1 cellular context compared by ENCODE assay signal in the genomic region with DNA sequence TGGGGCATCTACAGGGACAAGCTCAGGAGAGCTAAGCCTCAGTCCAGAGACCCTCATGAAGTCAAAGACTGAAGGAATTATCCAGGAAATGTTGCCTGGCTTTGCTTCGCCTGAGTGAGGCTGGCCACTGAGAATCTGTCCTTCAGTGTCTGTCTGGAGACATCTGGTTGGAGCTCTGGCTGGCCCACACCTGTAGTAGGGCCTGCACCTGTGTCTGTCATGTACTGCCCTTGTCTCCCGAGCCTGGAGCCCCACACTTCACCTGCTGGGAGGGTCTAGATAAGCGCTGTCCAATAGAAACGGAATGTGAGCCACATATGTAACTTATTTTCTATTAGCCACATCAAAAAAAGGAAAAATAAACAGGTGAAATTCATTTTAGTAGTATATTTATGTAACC.
TF ChIP-seq lines count a peak whose summit lies in the region.

No MANE protein-coding gene starts in this region.

TF ChIP-seq in HCT116, 20 proteins besides CTCF, POLR2A, EP300 and RAD21:
- TF ChIP-seq, protein P1, sequence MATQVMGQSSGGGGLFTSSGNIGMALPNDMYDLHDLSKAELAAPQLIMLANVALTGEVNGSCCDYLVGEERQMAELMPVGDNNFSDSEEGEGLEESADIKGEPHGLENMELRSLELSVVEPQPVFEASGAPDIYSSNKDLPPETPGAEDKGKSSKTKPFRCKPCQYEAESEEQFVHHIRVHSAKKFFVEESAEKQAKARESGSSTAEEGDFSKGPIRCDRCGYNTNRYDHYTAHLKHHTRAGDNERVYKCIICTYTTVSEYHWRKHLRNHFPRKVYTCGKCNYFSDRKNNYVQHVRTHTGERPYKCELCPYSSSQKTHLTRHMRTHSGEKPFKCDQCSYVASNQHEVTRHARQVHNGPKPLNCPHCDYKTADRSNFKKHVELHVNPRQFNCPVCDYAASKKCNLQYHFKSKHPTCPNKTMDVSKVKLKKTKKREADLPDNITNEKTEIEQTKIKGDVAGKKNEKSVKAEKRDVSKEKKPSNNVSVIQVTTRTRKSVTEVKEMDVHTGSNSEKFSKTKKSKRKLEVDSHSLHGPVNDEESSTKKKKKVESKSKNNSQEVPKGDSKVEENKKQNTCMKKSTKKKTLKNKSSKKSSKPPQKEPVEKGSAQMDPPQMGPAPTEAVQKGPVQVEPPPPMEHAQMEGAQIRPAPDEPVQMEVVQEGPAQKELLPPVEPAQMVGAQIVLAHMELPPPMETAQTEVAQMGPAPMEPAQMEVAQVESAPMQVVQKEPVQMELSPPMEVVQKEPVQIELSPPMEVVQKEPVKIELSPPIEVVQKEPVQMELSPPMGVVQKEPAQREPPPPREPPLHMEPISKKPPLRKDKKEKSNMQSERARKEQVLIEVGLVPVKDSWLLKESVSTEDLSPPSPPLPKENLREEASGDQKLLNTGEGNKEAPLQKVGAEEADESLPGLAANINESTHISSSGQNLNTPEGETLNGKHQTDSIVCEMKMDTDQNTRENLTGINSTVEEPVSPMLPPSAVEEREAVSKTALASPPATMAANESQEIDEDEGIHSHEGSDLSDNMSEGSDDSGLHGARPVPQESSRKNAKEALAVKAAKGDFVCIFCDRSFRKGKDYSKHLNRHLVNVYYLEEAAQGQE (IDR thresholded peaks at IDR 0.05; ENCODE audit: low read depth) = no peak
- TF ChIP-seq EZH2 (IDR thresholded peaks at IDR 0.05) (no peak), SRF (IDR thresholded peaks at IDR 0.05; ENCODE audit: low read depth) (no peak), YY1 (IDR thresholded peaks at IDR 0.05; ENCODE audit: extremely low read depth, insufficient replicate concordance, low read depth, low read length) (no peak), TCF7L2 (IDR thresholded peaks at IDR 0.05; ENCODE audit: borderline replicate concordance, extremely low read depth, insufficient read depth, insufficient read length) (no peak), POLR2AphosphoS5 (IDR thresholded peaks at IDR 0.05; ENCODE audit: low read depth, low read length) (no peak), EGR1 (IDR thresholded peaks at IDR 0.05; ENCODE audit: low read depth) (no peak), ZFX (IDR thresholded peaks at IDR 0.05) (no peak), CEBPB (IDR thresholded peaks at IDR 0.05; ENCODE audit: low read depth) (no peak), ZNF274 (IDR thresholded peaks at IDR 0.05; ENCODE audit: low read depth, low read length) (no peak), SP1 (IDR thresholded peaks at IDR 0.05; ENCODE audit: low read depth) (no peak)
- TF ChIP-seq, protein P2, sequence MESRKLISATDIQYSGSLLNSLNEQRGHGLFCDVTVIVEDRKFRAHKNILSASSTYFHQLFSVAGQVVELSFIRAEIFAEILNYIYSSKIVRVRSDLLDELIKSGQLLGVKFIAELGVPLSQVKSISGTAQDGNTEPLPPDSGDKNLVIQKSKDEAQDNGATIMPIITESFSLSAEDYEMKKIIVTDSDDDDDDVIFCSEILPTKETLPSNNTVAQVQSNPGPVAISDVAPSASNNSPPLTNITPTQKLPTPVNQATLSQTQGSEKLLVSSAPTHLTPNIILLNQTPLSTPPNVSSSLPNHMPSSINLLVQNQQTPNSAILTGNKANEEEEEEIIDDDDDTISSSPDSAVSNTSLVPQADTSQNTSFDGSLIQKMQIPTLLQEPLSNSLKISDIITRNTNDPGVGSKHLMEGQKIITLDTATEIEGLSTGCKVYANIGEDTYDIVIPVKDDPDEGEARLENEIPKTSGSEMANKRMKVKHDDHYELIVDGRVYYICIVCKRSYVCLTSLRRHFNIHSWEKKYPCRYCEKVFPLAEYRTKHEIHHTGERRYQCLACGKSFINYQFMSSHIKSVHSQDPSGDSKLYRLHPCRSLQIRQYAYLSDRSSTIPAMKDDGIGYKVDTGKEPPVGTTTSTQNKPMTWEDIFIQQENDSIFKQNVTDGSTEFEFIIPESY (IDR thresholded peaks at IDR 0.05; ENCODE audit: extremely low read depth, insufficient replicate concordance, low read length) = no peak
